In the genomic region with DNA sequence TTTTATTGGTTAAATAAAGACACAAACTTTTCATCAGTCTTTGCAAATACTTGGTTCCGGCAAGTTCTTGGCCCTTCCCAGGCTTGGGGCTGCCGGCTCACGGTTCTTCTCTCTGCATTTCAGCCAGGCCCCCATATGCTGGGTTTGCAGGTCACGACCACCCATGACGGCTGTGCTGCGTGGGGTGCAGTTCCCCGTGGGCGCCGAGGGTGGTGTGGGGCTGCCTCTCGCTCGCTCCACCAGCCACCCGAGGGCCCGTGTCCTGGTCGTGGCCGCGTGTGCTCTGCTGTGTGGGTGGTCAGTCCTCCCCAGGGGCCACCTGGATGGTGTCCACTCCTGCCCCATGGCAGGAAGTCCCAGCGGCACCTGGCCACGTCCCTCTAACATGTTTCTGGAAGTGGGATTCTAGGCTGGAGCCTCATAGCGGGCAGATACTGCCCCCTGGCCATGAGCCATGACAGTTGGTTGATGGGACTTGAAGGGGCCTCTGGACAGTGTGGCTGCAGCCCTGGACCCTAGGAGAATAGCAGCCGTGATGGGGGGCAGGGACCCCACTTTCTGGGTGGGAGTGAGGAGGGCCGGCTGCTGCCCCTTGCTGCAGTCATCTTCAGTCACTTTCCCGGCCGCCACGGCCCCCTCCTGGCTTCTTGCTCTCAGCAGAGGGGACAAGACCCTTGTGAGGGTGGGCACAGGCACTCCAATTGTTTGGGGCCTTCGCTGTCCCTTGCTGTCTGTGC, we compare ENCODE assay signal across 12 cellular contexts. TPM values are rescaled to one million over a fixed set of nuclear protein-coding genes. Genes with fewer than 3 reads are reported as not detected.
DNase-seq lines count a peak whose midpoint lies in the region; ATAC-seq lines count a peak whose summit lies in the region.
"Had no signal": no experiment of that assay in that cellular context is flagged by ENCODE, and none has a peak within 500 bp of the region (broad histone marks: within the 10 kb centered on the region; RNA-seq: fewer than 3 reads in every experiment).

No MANE protein-coding gene starts in this region.

- H3K36me3 ChIP-seq in rectal smooth muscle tissue (ENCODE audit: control insufficient read depth, insufficient read depth, low read length) = no peaks in the 10 kb centered on the region

- no peak for ATAC-seq in stimulated activated naive CD8-positive, alpha-beta T cell treated with anti-CD3 and anti-CD28 coated beads, Interleukin-15, amount 100 ng/mL, for 72 hours
- no peak for ATAC-seq in stimulated activated naive CD8-positive, alpha-beta T cell treated with anti-CD3 and anti-CD28 coated beads, Interleukin-15, Interleukin-2, amounts not matched to agents 100 U/mL and 50 U/mL, for 24 hours
- ATAC-seq in left ventricle myocardium superior = no peak
- no peak for ATAC-seq in HG02973 (IDR thresholded peaks at IDR 0.05; ENCODE audit: unreplicated experiment)

- H3K4me1 Mint-ChIP-seq in stimulated activated naive CD8-positive, alpha-beta T cell treated with anti-CD3 and anti-CD28 coated beads, Interleukin-15, amount 100 ng/mL, for 72 hours = peaks cover 96% of the 10 kb centered on the region
- peaks cover 15% of the 10 kb centered on the region for H3K4me1 Mint-ChIP-seq in activated T-helper 2 cell treated with anti-CD3 and anti-CD28 coated beads, Interferon-gamma antibody, Interleukin-2, Interleukin-4, amounts not matched to agents 10 μg/mL and 5 μg/mL and 100 μg/mL, durations not matched to agents 14 hours and 24 hours and 36 hours (ENCODE audit: low read depth)

- no peak overlapping the region for H3K4me3 ChIP-seq in rectal smooth muscle tissue (ENCODE audit: low read length)

- DNase-seq in stimulated activated naive CD8-positive, alpha-beta T cell treated with anti-CD3 and anti-CD28 coated beads, Interleukin-15, amount 100 ng/mL, for 72 hours = no peak
- no peak for DNase-seq in stimulated activated naive CD8-positive, alpha-beta T cell treated with anti-CD3 and anti-CD28 coated beads, Interleukin-15, Interleukin-2, amounts not matched to agents 100 U/mL and 50 U/mL, for 24 hours
- DNase-seq in left ventricle myocardium superior (peak; percentile 34), NCI-H2196 treated with DMSO at 0.1 percent for 48 hours (lab: John Stamatoyannopoulos, UW; ENCODE audit: unreplicated experiment) (no peak), NCI-H2107 (lab: John Stamatoyannopoulos, UW) (no peak)
- DNase-seq in activated T-helper 2 cell treated with anti-CD3 and anti-CD28 coated beads, Interferon-gamma antibody, Interleukin-2, Interleukin-4, amounts not matched to agents 10 μg/mL and 5 μg/mL and 100 μg/mL, durations not matched to agents 14 hours and 24 hours and 36 hours (ENCODE audit: low spot score) = no peak
- DNase-seq: activated CD4-positive, alpha-beta T cell treated with anti-CD3 and anti-CD28 coated beads, Interleukin-2, amount 50 U/mL, for 48 hours; effector CD8-positive, alpha-beta T cell; KG1 had no signal

- H3K4me3 Mint-ChIP-seq in stimulated activated naive CD8-positive, alpha-beta T cell treated with anti-CD3 and anti-CD28 coated beads, Interleukin-15, amount 100 ng/mL, for 72 hours = peak overlapping the region; percentile 49 to 68
- H3K4me3 Mint-ChIP-seq in activated T-helper 2 cell treated with anti-CD3 and anti-CD28 coated beads, Interferon-gamma antibody, Interleukin-2, Interleukin-4, amounts not matched to agents 10 μg/mL and 5 μg/mL and 100 μg/mL, durations not matched to agents 14 hours and 24 hours and 36 hours (ENCODE audit: low read depth) = no peak overlapping the region

- peaks cover 62% of the 10 kb centered on the region for H3K4me1 ChIP-seq in rectal smooth muscle tissue (ENCODE audit: control insufficient read depth, insufficient read depth, low read length)

- H3K36me3 Mint-ChIP-seq in activated T-helper 2 cell treated with anti-CD3 and anti-CD28 coated beads, Interferon-gamma antibody, Interleukin-2, Interleukin-4, amounts not matched to agents 10 μg/mL and 5 μg/mL and 100 μg/mL, durations not matched to agents 14 hours and 24 hours and 36 hours (ENCODE audit: low read depth) = peaks cover 16% of the 10 kb centered on the region

- intact Hi-C loops in left ventricle myocardium superior (cut with micrococcal nuclease) = no loop called here
- intact Hi-C loops in activated T-helper 2 cell treated with anti-CD3 and anti-CD28 coated beads, Interferon-gamma antibody, Interleukin-2, Interleukin-4, amounts not matched to agents 10 μg/mL and 5 μg/mL and 100 μg/mL, durations not matched to agents 14 hours and 24 hours and 36 hours (cut with micrococcal nuclease) = no loop called here

- H3K27me3 ChIP-seq in rectal smooth muscle tissue (ENCODE audit: control insufficient read depth, insufficient read depth, low read length) = no peaks in the 10 kb centered on the region

- no peak overlapping the region for H3K9ac ChIP-seq in rectal smooth muscle tissue (ENCODE audit: low read length)

- peak overlapping the region; percentile 60 for H3K27ac ChIP-seq in rectal smooth muscle tissue (ENCODE audit: low read depth, low read length)

- H3K27ac Mint-ChIP-seq in stimulated activated naive CD8-positive, alpha-beta T cell treated with anti-CD3 and anti-CD28 coated beads, Interleukin-15, amount 100 ng/mL, for 72 hours = peak overlapping the region; percentile 79 to 93
- no peak overlapping the region for H3K27ac Mint-ChIP-seq in activated T-helper 2 cell treated with anti-CD3 and anti-CD28 coated beads, Interferon-gamma antibody, Interleukin-2, Interleukin-4, amounts not matched to agents 10 μg/mL and 5 μg/mL and 100 μg/mL, durations not matched to agents 14 hours and 24 hours and 36 hours

- no peaks in the 10 kb centered on the region for H3K9me3 Mint-ChIP-seq in stimulated activated naive CD8-positive, alpha-beta T cell treated with anti-CD3 and anti-CD28 coated beads, Interleukin-15, amount 100 ng/mL, for 72 hours
- no peaks in the 10 kb centered on the region for H3K9me3 Mint-ChIP-seq in activated T-helper 2 cell treated with anti-CD3 and anti-CD28 coated beads, Interferon-gamma antibody, Interleukin-2, Interleukin-4, amounts not matched to agents 10 μg/mL and 5 μg/mL and 100 μg/mL, durations not matched to agents 14 hours and 24 hours and 36 hours

- H3K27me3 Mint-ChIP-seq in stimulated activated naive CD8-positive, alpha-beta T cell treated with anti-CD3 and anti-CD28 coated beads, Interleukin-15, amount 100 ng/mL, for 72 hours = no peaks in the 10 kb centered on the region
- H3K27me3 Mint-ChIP-seq in activated T-helper 2 cell treated with anti-CD3 and anti-CD28 coated beads, Interferon-gamma antibody, Interleukin-2, Interleukin-4, amounts not matched to agents 10 μg/mL and 5 μg/mL and 100 μg/mL, durations not matched to agents 14 hours and 24 hours and 36 hours (ENCODE audit: low read depth) = no peaks in the 10 kb centered on the region
- H3K27me3 Mint-ChIP-seq: activated naive CD8-positive, alpha-beta T cell had no signal

RNA-seq across cellular contexts. Expression of gene SKI, which starts 46.3 kb away (rescaled TPM):
- total RNA-seq in left ventricle myocardium superior = 35.3 TPM
- total RNA-seq in activated T-helper 2 cell treated with anti-CD3 and anti-CD28 coated beads, Interferon-gamma antibody, Interleukin-2, Interleukin-4, amounts not matched to agents 10 μg/mL and 5 μg/mL and 100 μg/mL, durations not matched to agents 14 hours and 24 hours and 36 hours = 37.0 and 41.1 TPM in 2 replicates
